In genomic region chr1:65820983-65821382, GRCh38 we compare ENCODE assay signal across 13 cellular contexts. TPM values are rescaled to one million over a fixed set of nuclear protein-coding genes. Genes with fewer than 3 reads are reported as not detected.
DNase-seq lines count a peak whose midpoint lies in the region; ATAC-seq and TF ChIP-seq lines count a peak whose summit lies in the region.
"Had no signal": no experiment of that assay in that cellular context is flagged by ENCODE, and none has a peak within 500 bp of the region (broad histone marks: within the 10 kb centered on the region; RNA-seq: fewer than 3 reads in every experiment).

No MANE protein-coding gene starts in this region.

- intact Hi-C loops in Right ventricle myocardium superior (cut with DNase I), result no loop called here

- no peak for ATAC-seq in Right ventricle myocardium superior (ENCODE audit: poor library complexity)
- ATAC-seq: activated CD8-positive, alpha-beta memory T cell treated with anti-CD3 and anti-CD28 coated beads, Interleukin-2, amount 10 ng/mL, durations not matched to agents 7 days and 5 days; foreskin keratinocyte; psoas muscle had no signal

- DNase-seq in AG09319 (ENCODE audit: extremely low read depth, low read depth), result peak; percentile 87
- peak; percentile 91 for DNase-seq in HS-5 (ENCODE audit: low read depth)
- DNase-seq in amniotic epithelial cell (ENCODE audit: low read depth), result peak; percentile 99
- DNase-seq in kidney glomerular epithelial cell (lab: John Stamatoyannopoulos, UW), result peak; percentile 85
- no peak for DNase-seq in stimulated activated CD4-positive, alpha-beta T cell treated with anti-CD3 and anti-CD28 coated beads, Interleukin-12 subunit alpha, Interleukin-12 subunit beta, amount 100 ng/mL, for 4 hours
- no peak for DNase-seq in GM10266 (ENCODE audit: extremely low spot score)
- DNase-seq in NCI-H1048 (lab: John Stamatoyannopoulos, UW), result no peak
- no peak for DNase-seq in Right ventricle myocardium superior
- DNase-seq: activated CD8-positive, alpha-beta memory T cell treated with anti-CD3 and anti-CD28 coated beads, Interleukin-2, amount 10 ng/mL, durations not matched to agents 7 days and 5 days; aorta; NCI-H526 treated with DMSO at 0.1 percent for 48 hours; psoas muscle had no signal

- no peak for TF ChIP-seq CTCF in AG09319 (IDR thresholded peaks at IDR 0.05; ENCODE audit: low read depth, low read length)
- TF ChIP-seq CTCF in GM10266 (IDR thresholded peaks at IDR 0.05; ENCODE audit: control insufficient read depth, insufficient read depth, low read depth, missing control alignments), result no peak

RNA-seq across cellular contexts. Expression of gene PDE4B, which starts 28.3 kb away (rescaled TPM):
- 10.6 TPM for total RNA-seq in Right ventricle myocardium superior
- total RNA-seq: foreskin keratinocyte had no signal

Comparison
In these comparisons a context has a peak if more than half of its experiments do, and no peak if none do; other contexts are left out.
1. DNase-seq: peak in AG09319 (single experiment), HS-5 (single experiment), amniotic epithelial cell (single experiment) and kidney glomerular epithelial cell (single experiment); none in stimulated activated CD4-positive, alpha-beta T cell treated with anti-CD3 and anti-CD28 coated beads, Interleukin-12 subunit alpha, Interleukin-12 subunit beta, amount 100 ng/mL, for 4 hours (single experiment), GM10266 (single experiment), NCI-H1048 (single experiment) and Right ventricle myocardium superior (single experiment).